Comparison of ENCODE assay signal across 24 cellular contexts in the genomic region with DNA sequence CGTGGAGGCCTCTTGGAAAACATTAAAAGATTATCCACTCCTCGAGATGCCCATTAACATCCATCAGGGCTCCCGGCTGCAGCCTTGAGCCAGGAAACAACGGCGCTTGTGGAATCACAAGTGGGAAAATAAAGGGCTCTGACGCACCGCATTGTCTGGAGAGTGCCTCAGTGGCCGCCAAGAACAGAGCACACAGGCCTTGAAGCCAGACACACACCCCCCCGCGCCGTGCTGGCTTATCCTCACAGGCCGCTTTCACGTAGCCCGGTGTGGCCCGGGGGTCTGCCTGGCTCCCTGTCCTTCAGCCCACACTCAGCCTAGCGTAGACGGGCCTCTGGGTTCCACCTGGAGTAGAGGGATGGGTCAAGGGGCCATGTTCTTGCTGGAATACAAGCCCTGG.
DNase-seq lines count a peak whose midpoint lies in the region; ATAC-seq, FAIRE-seq and TF ChIP-seq lines count a peak whose summit lies in the region.
"Had no signal": no experiment of that assay in that cellular context is flagged by ENCODE, and none has a peak within 500 bp of the region (broad histone marks: within the 10 kb centered on the region; RNA-seq: fewer than 3 reads in every experiment).

No MANE protein-coding gene starts in this region.

- peak; percentile 14 for ATAC-seq in esophagus mucosa
- ATAC-seq in HG03521 (IDR thresholded peaks at IDR 0.05; ENCODE audit: unreplicated experiment) = no peak
- ATAC-seq in natural killer cell = no peak

- no peak for TF ChIP-seq CTCF in natural killer cell (IDR thresholded peaks at IDR 0.05)

- DNase-seq in C1 segment of cervical spinal cord (lab: John Stamatoyannopoulos, UW) = peak in 9 of 14 donors; percentile 8 to 66 (median 38)
- DNase-seq in NCI-H1436 treated with DMSO at 0.1 percent for 48 hours (lab: John Stamatoyannopoulos, UW) = peak; percentile 8
- peak; percentile 34 for DNase-seq in pons (ENCODE audit: low spot score)
- no peak for DNase-seq in RCC 7860 (ENCODE audit: low spot score)
- no peak for DNase-seq in COLO829 (ENCODE audit: low spot score)
- no peak for DNase-seq in natural killer cell
- DNase-seq: activated CD4-positive, alpha-beta memory T cell treated with anti-CD3 and anti-CD28 coated beads, Interleukin-2, amount 10 ng/mL, durations not matched to agents 7 days and 5 days; activated CD4-positive, CD25-positive, alpha-beta regulatory T cell treated with anti-CD3 and anti-CD28 coated beads, Interleukin-2, amount 50 U/mL, for 72 hours; activated effector memory CD4-positive, alpha-beta T cell treated with Interleukin-2 at 50 U/mL for 16 hours; activated naive CD8-positive, alpha-beta T cell treated with anti-CD3 and anti-CD28 coated beads, Interleukin-2, amount 10 ng/mL, durations not matched to agents 7 days and 5 days; COR-L47; DND-41; effector memory CD4-positive, alpha-beta T cell; left ventricle myocardium inferior; NCI-H1930; NCI-H446 treated with DMSO at 0.1 percent for 48 hours; SJCRH30; upper lobe of left lung had no signal

- intact Hi-C loops in natural killer cell (cut with micrococcal nuclease) = no loop called here

- H3K36me3 Mint-ChIP-seq in natural killer cell = no peaks in the 10 kb centered on the region
- H3K36me3 Mint-ChIP-seq: activated naive CD8-positive, alpha-beta T cell treated with anti-CD3 and anti-CD28 coated beads, Interleukin-2, amount 10 ng/mL, durations not matched to agents 7 days and 5 days had no signal

- H3K9me3 Mint-ChIP-seq in natural killer cell = no peaks in the 10 kb centered on the region
- H3K9me3 Mint-ChIP-seq: activated CD4-positive, alpha-beta memory T cell treated with anti-CD3 and anti-CD28 coated beads, Interleukin-2, amount 10 ng/mL, durations not matched to agents 7 days and 5 days; activated naive CD8-positive, alpha-beta T cell treated with anti-CD3 and anti-CD28 coated beads, Interleukin-2, amount 10 ng/mL, durations not matched to agents 7 days and 5 days had no signal

- no peak overlapping the region for H3K4me3 Mint-ChIP-seq in natural killer cell
- H3K4me3 Mint-ChIP-seq: activated CD4-positive, alpha-beta memory T cell treated with anti-CD3 and anti-CD28 coated beads, Interleukin-2, amount 10 ng/mL, durations not matched to agents 7 days and 5 days; activated naive CD8-positive, alpha-beta T cell treated with anti-CD3 and anti-CD28 coated beads, Interleukin-2, amount 10 ng/mL, durations not matched to agents 7 days and 5 days; nephron had no signal

- no peak overlapping the region for H3K27ac Mint-ChIP-seq in natural killer cell
- H3K27ac Mint-ChIP-seq: activated CD4-positive, alpha-beta memory T cell treated with anti-CD3 and anti-CD28 coated beads, Interleukin-2, amount 10 ng/mL, durations not matched to agents 7 days and 5 days; activated naive CD8-positive, alpha-beta T cell treated with anti-CD3 and anti-CD28 coated beads, Interleukin-2, amount 10 ng/mL, durations not matched to agents 7 days and 5 days; nephron; progenitor cell of endocrine pancreas had no signal

- no peaks in the 10 kb centered on the region for H3K4me1 Mint-ChIP-seq in natural killer cell
- H3K4me1 Mint-ChIP-seq: activated CD4-positive, alpha-beta memory T cell treated with anti-CD3 and anti-CD28 coated beads, Interleukin-2, amount 10 ng/mL, durations not matched to agents 7 days and 5 days; activated naive CD8-positive, alpha-beta T cell treated with anti-CD3 and anti-CD28 coated beads, Interleukin-2, amount 10 ng/mL, durations not matched to agents 7 days and 5 days; nephron had no signal

- peaks cover 5 to 10% of the 10 kb centered on the region in 2 donors for H3K27me3 Mint-ChIP-seq in natural killer cell (ENCODE audit: low read depth in 2 of 2)

- no peak for FAIRE-seq in RCC 7860 (lab: Jason Lieb, UNC)
- FAIRE-seq: frontal cortex, H1 had no signal

Comparison
In these comparisons a context has a peak if more than half of its experiments do, and no peak if none do; other contexts are left out.
1. DNase-seq: peak in C1 segment of cervical spinal cord (9 of 14), NCI-H1436 treated with DMSO at 0.1 percent for 48 hours (single experiment) and pons (single experiment); none in RCC 7860 (single experiment), COLO829 (single experiment) and natural killer cell (single experiment).